Comparison of ENCODE assay signal across 1 cellular context in the genomic region with DNA sequence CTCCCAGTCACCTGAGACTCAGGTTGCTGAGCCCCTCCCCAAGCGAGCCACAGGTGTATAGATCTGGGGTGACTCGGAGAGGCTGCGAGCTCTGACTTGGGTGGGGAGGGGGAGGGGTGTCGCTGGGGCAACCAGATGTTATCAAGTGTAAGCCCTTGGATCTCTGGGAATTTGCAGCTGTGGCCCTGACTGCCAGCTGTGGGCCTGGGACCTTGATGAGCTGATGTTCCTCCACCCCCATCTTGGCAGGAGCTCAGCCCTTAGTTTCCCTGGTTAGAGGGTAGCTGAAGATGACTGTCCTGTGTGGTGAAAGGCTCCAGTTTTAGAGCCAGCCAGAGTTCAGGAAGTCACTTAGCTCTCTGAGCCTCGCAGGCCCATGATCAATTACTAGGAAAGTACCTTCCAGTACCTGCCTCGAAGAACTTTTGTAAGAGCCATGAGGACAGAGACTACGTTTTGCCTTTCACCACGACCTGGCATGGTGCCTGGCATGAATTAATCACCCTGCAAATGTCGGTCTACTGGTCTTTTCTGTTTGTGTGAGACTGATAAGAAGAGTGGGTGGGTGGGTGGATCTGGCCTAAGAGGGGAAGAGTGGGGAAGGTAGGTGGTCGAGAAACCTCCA.
TF ChIP-seq lines count a peak whose summit lies in the region.

No MANE protein-coding gene starts in this region.

TF ChIP-seq in A549, 52 proteins besides CTCF, POLR2A, EP300 and RAD21:
- TF ChIP-seq KDM5A (IDR thresholded peaks at IDR 0.05) (no peak), HEYL (CRISPR knock-in tag; IDR thresholded peaks at IDR 0.05) (no peak), ZC3H11A (IDR thresholded peaks at IDR 0.05) (no peak), MYC (IDR thresholded peaks at IDR 0.05; ENCODE audit: borderline replicate concordance, low read length) (peak; percentile 47; the same call in 1 of the 2 replicates), CHD2 (IDR thresholded peaks at IDR 0.05; ENCODE audit: low read length, partially characterized antibody) (no peak), ZFP36 (IDR thresholded peaks at IDR 0.05; ENCODE audit: borderline replicate concordance, partially characterized antibody) (no peak), BHLHE40 (IDR thresholded peaks at IDR 0.05; ENCODE audit: low read depth, low read length) (no peak), GATA3 (IDR thresholded peaks at IDR 0.05; ENCODE audit: borderline replicate concordance) (peak; percentile 66), CBX2 (IDR thresholded peaks at IDR 0.05; ENCODE audit: borderline replicate concordance, low read depth) (no peak), BCL3 (IDR thresholded peaks at IDR 0.05) (no peak), EHF (CRISPR knock-in tag; IDR thresholded peaks at IDR 0.05) (0 out of 2 replicates have a peak, but pooled peaks have one; percentile 42), RARB (CRISPR knock-in tag; IDR thresholded peaks at IDR 0.05) (no peak), PHF8 (IDR thresholded peaks at IDR 0.05; ENCODE audit: borderline replicate concordance, low read depth) (no peak), HOXB5 (CRISPR knock-in tag; IDR thresholded peaks at IDR 0.05) (peak; percentile 95), FOSL2 (IDR thresholded peaks at IDR 0.05) (no peak), FOSL2 (CRISPR knock-in tag; IDR thresholded peaks at IDR 0.05) (peak; percentile 22; the same call in 1 of the 2 replicates), MAX (IDR thresholded peaks at IDR 0.05) (peak; percentile 75), RNF2 (IDR thresholded peaks at IDR 0.05; ENCODE audit: borderline replicate concordance, low read depth) (no peak), HMGXB4 (CRISPR knock-in tag; IDR thresholded peaks at IDR 0.05; ENCODE audit: borderline replicate concordance) (no peak), ZSCAN20 (CRISPR knock-in tag; IDR thresholded peaks at IDR 0.05) (no peak), TP53 (CRISPR knock-in tag; IDR thresholded peaks at IDR 0.05) (no peak), REST (IDR thresholded peaks at IDR 0.05) (no peak), ESRRA (IDR thresholded peaks at IDR 0.05; ENCODE audit: borderline replicate concordance, low read length) (no peak), HOXA7 (CRISPR knock-in tag; IDR thresholded peaks at IDR 0.05) (0 out of 2 replicates have a peak, but pooled peaks have one; percentile 39), NFE2L2 (conservative IDR thresholded peaks at IDR 0.05; ENCODE audit: low read length) (no peak), ELK1 (IDR thresholded peaks at IDR 0.05; ENCODE audit: low read depth, low read length) (no peak), CEBPB (IDR thresholded peaks at IDR 0.05) (no peak)
- TF ChIP-seq, protein P1, sequence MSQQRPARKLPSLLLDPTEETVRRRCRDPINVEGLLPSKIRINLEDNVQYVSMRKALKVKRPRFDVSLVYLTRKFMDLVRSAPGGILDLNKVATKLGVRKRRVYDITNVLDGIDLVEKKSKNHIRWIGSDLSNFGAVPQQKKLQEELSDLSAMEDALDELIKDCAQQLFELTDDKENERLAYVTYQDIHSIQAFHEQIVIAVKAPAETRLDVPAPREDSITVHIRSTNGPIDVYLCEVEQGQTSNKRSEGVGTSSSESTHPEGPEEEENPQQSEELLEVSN (IDR thresholded peaks at IDR 0.05; ENCODE audit: borderline replicate concordance, low read depth): peak; percentile 60; the same call in 1 of the 2 replicates
- TF ChIP-seq, protein P2, sequence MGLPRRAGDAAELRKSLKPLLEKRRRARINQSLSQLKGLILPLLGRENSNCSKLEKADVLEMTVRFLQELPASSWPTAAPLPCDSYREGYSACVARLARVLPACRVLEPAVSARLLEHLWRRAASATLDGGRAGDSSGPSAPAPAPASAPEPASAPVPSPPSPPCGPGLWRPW (IDR thresholded peaks at IDR 0.05): no peak
- TF ChIP-seq, protein P3, sequence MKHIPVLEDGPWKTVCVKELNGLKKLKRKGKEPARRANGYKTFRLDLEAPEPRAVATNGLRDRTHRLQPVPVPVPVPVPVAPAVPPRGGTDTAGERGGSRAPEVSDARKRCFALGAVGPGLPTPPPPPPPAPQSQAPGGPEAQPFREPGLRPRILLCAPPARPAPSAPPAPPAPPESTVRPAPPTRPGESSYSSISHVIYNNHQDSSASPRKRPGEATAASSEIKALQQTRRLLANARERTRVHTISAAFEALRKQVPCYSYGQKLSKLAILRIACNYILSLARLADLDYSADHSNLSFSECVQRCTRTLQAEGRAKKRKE (CRISPR knock-in tag; IDR thresholded peaks at IDR 0.05; ENCODE audit: low read depth): 0 out of 2 replicates have a peak, but pooled peaks have one; percentile 34
- TF ChIP-seq, protein P4, sequence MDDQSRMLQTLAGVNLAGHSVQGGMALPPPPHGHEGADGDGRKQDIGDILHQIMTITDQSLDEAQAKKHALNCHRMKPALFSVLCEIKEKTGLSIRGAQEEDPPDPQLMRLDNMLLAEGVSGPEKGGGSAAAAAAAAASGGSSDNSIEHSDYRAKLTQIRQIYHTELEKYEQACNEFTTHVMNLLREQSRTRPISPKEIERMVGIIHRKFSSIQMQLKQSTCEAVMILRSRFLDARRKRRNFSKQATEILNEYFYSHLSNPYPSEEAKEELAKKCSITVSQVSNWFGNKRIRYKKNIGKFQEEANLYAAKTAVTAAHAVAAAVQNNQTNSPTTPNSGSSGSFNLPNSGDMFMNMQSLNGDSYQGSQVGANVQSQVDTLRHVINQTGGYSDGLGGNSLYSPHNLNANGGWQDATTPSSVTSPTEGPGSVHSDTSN (IDR thresholded peaks at IDR 0.05): no peak
